ENCODE assay signal across 15 cellular contexts in the genomic region with DNA sequence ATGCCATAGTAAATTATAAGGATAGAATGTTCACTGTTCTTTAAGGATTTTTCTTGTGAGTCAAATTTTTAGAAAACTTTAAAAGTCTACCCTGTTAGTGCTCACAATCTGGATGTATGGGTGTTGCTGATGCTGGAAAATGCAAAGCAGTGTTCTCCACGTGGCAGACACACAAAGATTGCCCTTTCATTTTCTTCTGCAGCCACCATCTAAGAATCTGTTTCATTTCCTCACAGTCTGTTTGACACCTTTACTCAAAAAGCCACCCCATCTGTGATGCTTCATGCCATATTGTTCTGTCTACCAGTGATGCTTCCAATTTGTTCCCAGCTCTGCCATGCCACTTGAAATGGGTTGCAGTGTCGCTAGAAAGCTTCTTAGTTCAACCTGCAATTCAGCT.
A peak's percentile ranks its signal among the peaks of the same experiment; 100 is the strongest.
DNase-seq lines count a peak whose midpoint lies in the region; ATAC-seq lines count a peak whose summit lies in the region.
"Had no signal": no experiment of that assay in that cellular context is flagged by ENCODE, and none has a peak within 500 bp of the region (broad histone marks: within the 10 kb centered on the region; RNA-seq: fewer than 3 reads in every experiment).

No MANE protein-coding gene starts in this region.

- H3K27ac ChIP-seq in CD8-positive, alpha-beta memory T cell (ENCODE audit: low read depth, low read length) = no peak overlapping the region

- no peaks in the 10 kb centered on the region for H3K36me3 Mint-ChIP-seq in CD8-positive, alpha-beta memory T cell

- peak; percentile 75 for ATAC-seq in GM18520 (IDR thresholded peaks at IDR 0.05; ENCODE audit: unreplicated experiment)
- peak; percentile 74 for ATAC-seq in GM21447 (IDR thresholded peaks at IDR 0.05; ENCODE audit: unreplicated experiment)
- ATAC-seq in HG03025 (IDR thresholded peaks at IDR 0.05; ENCODE audit: low FRiP score, unreplicated experiment) = peak; percentile 61
- ATAC-seq: SK-N-SH treated with all-trans-retinoic acid at 6 μM for 48 hours had no signal

- H3K4me3 Mint-ChIP-seq in CD8-positive, alpha-beta memory T cell = no peak overlapping the region

- no peaks in the 10 kb centered on the region for H3K36me3 ChIP-seq in CD8-positive, alpha-beta memory T cell (ENCODE audit: insufficient read depth, low read length)

- peaks cover 0 to 11% of the 10 kb centered on the region in 2 donors for H3K27me3 Mint-ChIP-seq in CD8-positive, alpha-beta memory T cell

- no peak overlapping the region for H3K4me3 ChIP-seq in CD8-positive, alpha-beta memory T cell (ENCODE audit: low read length)

- H3K27me3 ChIP-seq in CD8-positive, alpha-beta memory T cell (ENCODE audit: insufficient read depth, low read length, poor library complexity, severe bottlenecking) = no peaks in the 10 kb centered on the region

- H3K9me3 ChIP-seq in CD8-positive, alpha-beta memory T cell (ENCODE audit: low read length) = no peaks in the 10 kb centered on the region

- H3K4me1 ChIP-seq in CD8-positive, alpha-beta memory T cell (ENCODE audit: insufficient read depth, low read length) = no peaks in the 10 kb centered on the region

- no peaks in the 10 kb centered on the region for H3K9me3 Mint-ChIP-seq in CD8-positive, alpha-beta memory T cell

- CTCF ChIA-PET in CD8-positive, alpha-beta memory T cell (lab: Charles Lee) = no interaction called here

- peak overlapping the region in 1 of 8 donors; percentile 19 for H3K27ac Mint-ChIP-seq in CD8-positive, alpha-beta memory T cell
- H3K27ac Mint-ChIP-seq: progenitor cell of endocrine pancreas had no signal

- peaks cover 0 to 10% (median 2%) of the 10 kb centered on the region in 3 donors for H3K4me1 Mint-ChIP-seq in CD8-positive, alpha-beta memory T cell

- DNase-seq in OCI-M1 (lab: John Stamatoyannopoulos, UW) (peak; percentile 39), cerebellar cortex (ENCODE audit: low spot score) (no peak), kidney tubule cell (ENCODE audit: low spot score) (no peak)
- DNase-seq in CD8-positive, alpha-beta memory T cell = no peak
- DNase-seq in activated effector memory CD4-positive, alpha-beta T cell treated with anti-CD3 and anti-CD28 coated beads, Interleukin-2, amount 50 U/mL, for 16 hours = no peak
- DNase-seq: activated gamma-delta T cell treated with Interleukin-2 at 50 U/mL for 16 hours, Calu3, cortex of kidney, NCI-H1105 treated with DMSO at 0.1 percent for 48 hours, NCI-H2227 treated with DMSO at 0.1 percent for 48 hours had no signal

- POLR2A ChIA-PET in CD8-positive, alpha-beta memory T cell (lab: Charles Lee) = no interaction called here
